ENCODE assay signal across 7 cellular contexts in the genomic region with DNA sequence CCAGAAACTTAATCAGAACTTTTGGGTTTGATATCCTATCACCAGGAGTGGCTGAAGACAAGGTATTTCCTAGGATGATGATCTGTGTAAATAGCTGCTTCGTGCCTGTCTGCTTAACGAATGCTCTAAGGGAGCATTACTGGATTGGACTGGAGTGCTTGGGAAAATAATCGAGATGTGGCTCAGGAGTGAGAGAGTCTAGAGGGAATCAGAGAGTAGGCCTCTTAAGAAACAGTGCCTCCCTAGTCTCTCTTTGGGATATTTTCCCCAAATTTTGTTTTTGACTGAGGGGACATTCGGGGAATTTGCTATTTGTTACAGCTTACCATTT. TPM values are rescaled to one million over a fixed set of nuclear protein-coding genes. Genes with fewer than 3 reads are reported as not detected.
DNase-seq lines count a peak whose midpoint lies in the region; TF ChIP-seq lines count a peak whose summit lies in the region.

No MANE protein-coding gene starts in this region.

- peaks cover 53% of the 10 kb centered on the region for H3K4me1 ChIP-seq in OCI-LY3 (ENCODE audit: low read length)

- H3K9ac ChIP-seq in OCI-LY3 (ENCODE audit: low read length), result peak overlapping the region; percentile 89; the same call in 1 of the 2 replicates

- peaks cover 16% of the 10 kb centered on the region for H4K20me1 ChIP-seq in OCI-LY3 (ENCODE audit: insufficient read depth, low read length)

- H3K9me3 ChIP-seq in OCI-LY3 (ENCODE audit: insufficient read depth, low read length), result no peaks in the 10 kb centered on the region

- DNase-seq in brain microvascular endothelial cell, result no peak
- DNase-seq in medulla oblongata (ENCODE audit: extremely low spot score), result peak; percentile 50
- DNase-seq in ecto neural progenitor cell (ENCODE audit: low spot score), result no peak
- no peak for DNase-seq in Ammon's horn (ENCODE audit: low spot score)
- no peak for DNase-seq in activated CD4-positive, alpha-beta T cell treated with anti-CD3 and anti-CD28 coated beads, Interleukin-2, amount 50 U/mL, for 4 hours

- in situ Hi-C loops in brain microvascular endothelial cell (cut with HindIII; ENCODE audit: low pct_ligation_motif_present, low sequenced_read_pairs), result no loop called here

- H3K4me2 ChIP-seq in OCI-LY3 (ENCODE audit: low read length), result peak overlapping the region; percentile 96

- H3K36me3 ChIP-seq in OCI-LY3 (replicated peaks; ENCODE audit: low read depth, low read length), result no peaks in the 10 kb centered on the region
- H3K36me3 ChIP-seq in brain microvascular endothelial cell (replicated peaks), result no peaks in the 10 kb centered on the region

- peaks cover 73% of the 10 kb centered on the region for H3K79me2 ChIP-seq in OCI-LY3 (ENCODE audit: low read length)

- H3K27me3 ChIP-seq in OCI-LY3 (ENCODE audit: low read depth, low read length) (no peaks in the 10 kb centered on the region), brain microvascular endothelial cell (replicated peaks) (no peaks in the 10 kb centered on the region)

- H2AFZ ChIP-seq in OCI-LY3 (ENCODE audit: low read depth, low read length), result no peak overlapping the region

- TF ChIP-seq CTCF in OCI-LY3 (IDR thresholded peaks at IDR 0.05; ENCODE audit: low read depth, low read length), result no peak
- TF ChIP-seq CTCF in brain microvascular endothelial cell (IDR thresholded peaks at IDR 0.05; ENCODE audit: low read depth, low read length, missing control alignments), result no peak

- H3K4me3 ChIP-seq in OCI-LY3 (ENCODE audit: low read length), result peak overlapping the region; percentile 86
- H3K4me3 ChIP-seq in brain microvascular endothelial cell (ENCODE audit: low read depth, low read length), result peak overlapping the region; percentile 85

- H3K27ac ChIP-seq in OCI-LY3 (ENCODE audit: low read length) (peak overlapping the region; percentile 89), brain microvascular endothelial cell (peak overlapping the region; percentile 81), temporal lobe (ENCODE audit: low read depth, low read length) (peak overlapping the region; percentile 68)

RNA-seq across cellular contexts. Expression of a gene that starts 2.5 kb away (rescaled TPM):
- 4.9 TPM for total RNA-seq in temporal lobe

RNA-seq across cellular contexts. Expression of a gene that starts 49.2 kb away (rescaled TPM):
- total RNA-seq in temporal lobe, result 54.6 TPM

RNA-seq across cellular contexts. Expression of a gene that starts 49.3 kb away (rescaled TPM):
- total RNA-seq in temporal lobe, result 13.0 TPM
